ENCODE assay signal across 8 cellular contexts in genomic region chr1:153946622-153947246, GRCh38. TPM values are rescaled to one million over a fixed set of nuclear protein-coding genes. Genes with fewer than 3 reads are reported as not detected.
DNase-seq lines count a peak whose midpoint lies in the region; ATAC-seq and TF ChIP-seq lines count a peak whose summit lies in the region.

DENND4B (minus strand) TSS chr1:153946718; CDS start chr1:153944374, 2,344 bp downstream.

- peak; percentile 69 for TF ChIP-seq CTCF in epithelial cell of esophagus (IDR thresholded peaks at IDR 0.05; ENCODE audit: insufficient read depth, low read depth, low read length, missing control alignments)
- TF ChIP-seq CTCF in mucosa of descending colon (IDR thresholded peaks at IDR 0.05) = peak; percentile 91

- ATAC-seq in GM19455 (IDR thresholded peaks at IDR 0.05; ENCODE audit: unreplicated experiment) (peak; percentile 64), HG03571 (IDR thresholded peaks at IDR 0.05; ENCODE audit: unreplicated experiment) (peak; percentile 54), mucosa of descending colon (peak; percentile 88)

- intact Hi-C loops in mucosa of descending colon (cut with DNase I, micrococcal nuclease) = loop anchor here in 1 of 2 donors (10.0 kb wide), 2 partner anchors 122 to 152 kb away; no protein-coding TSS in a partner anchor

- H3K4me1 ChIP-seq in NT2/D1 (ENCODE audit: insufficient read depth, insufficient read length) = peaks cover 20% of the 10 kb centered on the region
- peaks cover 13% of the 10 kb centered on the region for H3K4me1 ChIP-seq in mucosa of descending colon (ENCODE audit: low read depth)

- H3K9me3 ChIP-seq in NT2/D1 (ENCODE audit: insufficient read depth, low read length) (no peaks in the 10 kb centered on the region), mucosa of descending colon (no peaks in the 10 kb centered on the region)

- H3K36me3 ChIP-seq in NT2/D1 (ENCODE audit: insufficient read depth, insufficient read length, low read length) (peaks cover 81% of the 10 kb centered on the region), mucosa of descending colon (ENCODE audit: low read depth) (no peaks in the 10 kb centered on the region)

- H3K4me3 ChIP-seq in NT2/D1 (ENCODE audit: insufficient read length, low read depth) (peak within 1 kb of the TSS; percentile 92), epithelial cell of esophagus (ENCODE audit: low read length) (peak within 1 kb of the TSS; percentile 74), mucosa of descending colon (peak within 1 kb of the TSS; percentile 87)

- peak within 1 kb of the TSS; percentile 97 for H3K9ac ChIP-seq in NT2/D1 (ENCODE audit: insufficient read length, low read depth)

- DNase-seq in COLO829 (ENCODE audit: low spot score) (peak; percentile 94), NT2/D1 (ENCODE audit: low read depth, low spot score) (peak; percentile 87), activated T-cell treated with anti-CD3 and anti-CD28 coated beads for 24 hours (ENCODE audit: low read depth) (peak; percentile 72), epithelial cell of esophagus (ENCODE audit: low read depth) (peak; percentile 75), mucosa of descending colon (peak; percentile 83 to 89 (median 89))
- peak; percentile 84 for DNase-seq in stimulated activated CD8-positive, alpha-beta memory T cell treated with anti-CD3 and anti-CD28 coated beads, Interleukin-4, amount 100 ng/mL, for 48 hours

- no peaks in the 10 kb centered on the region for H3K27me3 ChIP-seq in NT2/D1 (ENCODE audit: insufficient read depth, insufficient read length)

RNA-seq across cellular contexts. Expression of gene DENND4B, which starts in this region (rescaled TPM):
- 10 to 100 TPM; 44.3 to 65.6 (median 46.5) TPM for total RNA-seq in mucosa of descending colon

Comparison
In these comparisons a context has a peak if more than half of its experiments do, and no peak if none do; other contexts are left out.
1. Peak in every context shown above with its lines: DNase-seq, ATAC-seq and H3K4me3 ChIP-seq.